In the genomic region with DNA sequence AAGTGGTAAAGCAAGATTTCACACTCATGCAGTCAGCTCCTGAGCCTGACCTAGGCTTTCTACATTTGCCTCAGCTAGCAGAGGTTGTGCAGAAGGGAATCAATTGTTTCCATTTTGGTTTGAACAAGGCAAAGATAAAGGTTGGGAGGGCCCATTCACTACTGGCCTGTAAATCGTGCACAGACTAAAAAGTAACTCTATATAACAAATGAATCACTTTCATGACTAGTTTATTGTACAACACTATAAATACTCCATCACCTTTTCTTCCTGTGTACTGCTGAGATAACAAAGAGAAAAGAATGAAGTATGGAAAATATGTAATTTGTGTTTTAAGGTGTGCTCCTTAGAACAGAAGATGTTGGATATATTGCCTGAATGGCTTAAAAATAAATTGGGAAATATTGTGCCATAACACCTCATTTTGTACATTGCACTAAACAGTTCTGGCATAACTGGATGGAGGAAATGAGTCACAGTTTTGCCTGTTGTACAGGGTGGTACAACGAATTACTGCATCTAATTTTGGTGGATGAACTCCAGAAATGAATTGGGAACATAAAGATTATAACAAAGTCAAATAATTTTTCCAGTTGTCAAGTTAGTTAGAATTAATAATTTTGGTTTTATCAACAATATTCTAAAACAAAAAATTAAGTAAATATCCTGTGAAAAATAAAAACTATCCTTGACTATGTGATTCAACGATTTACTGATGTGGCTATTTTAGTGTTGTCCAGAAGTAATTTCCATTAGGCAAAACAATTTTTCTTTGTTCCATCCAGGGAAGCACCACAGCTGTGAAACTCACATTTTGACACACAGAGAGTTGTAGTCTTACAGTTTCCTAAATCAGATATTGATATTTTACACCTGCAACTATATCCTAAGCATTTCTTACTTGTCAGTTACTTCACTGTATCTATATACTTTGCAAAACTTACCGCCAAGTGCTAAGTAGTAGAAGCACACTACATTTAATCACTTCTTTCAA, we compare ENCODE assay signal across 1 cellular context.
TF ChIP-seq lines count a peak whose summit lies in the region.

No MANE protein-coding gene starts in this region.

TF ChIP-seq in endothelial cell of umbilical vein, 7 proteins besides CTCF, POLR2A, EP300 and RAD21:
- TF ChIP-seq JUN (IDR thresholded peaks at IDR 0.05; ENCODE audit: borderline replicate concordance, insufficient read depth, insufficient read length, low read depth): peak; percentile 46
- no peak for TF ChIP-seq POLR2AphosphoS5 (IDR thresholded peaks at IDR 0.05; ENCODE audit: insufficient read depth, low read depth, low read length)
- no peak for TF ChIP-seq EZH2 (IDR thresholded peaks at IDR 0.05; ENCODE audit: borderline replicate concordance, low read depth, low read length, severe bottlenecking)
- TF ChIP-seq, protein P1, sequence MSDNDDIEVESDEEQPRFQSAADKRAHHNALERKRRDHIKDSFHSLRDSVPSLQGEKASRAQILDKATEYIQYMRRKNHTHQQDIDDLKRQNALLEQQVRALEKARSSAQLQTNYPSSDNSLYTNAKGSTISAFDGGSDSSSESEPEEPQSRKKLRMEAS (IDR thresholded peaks at IDR 0.05; ENCODE audit: insufficient read depth, insufficient read length): no peak
- TF ChIP-seq FOS (IDR thresholded peaks at IDR 0.05; ENCODE audit: borderline replicate concordance, insufficient read depth, low read length): peak; percentile 76
- TF ChIP-seq MYC (IDR thresholded peaks at IDR 0.05; ENCODE audit: low read depth, low read length): no peak
- no peak for TF ChIP-seq GATA2 (IDR thresholded peaks at IDR 0.05; ENCODE audit: insufficient read depth, insufficient read length, low read depth, low read length)
